1 cellular context compared by ENCODE assay signal in genomic region chr11:12177739-12178338, GRCh38.
TF ChIP-seq lines count a peak whose summit lies in the region.

No MANE protein-coding gene starts in this region.

TF ChIP-seq in HCT116, 20 proteins besides CTCF, POLR2A, EP300 and RAD21 (continued from another document):
- no peak for TF ChIP-seq SP1 (IDR thresholded peaks at IDR 0.05; ENCODE audit: low read depth)
- TF ChIP-seq JUND (IDR thresholded peaks at IDR 0.05) = no peak
- TF ChIP-seq ELF1 (IDR thresholded peaks at IDR 0.05; ENCODE audit: borderline replicate concordance, low read depth) = no peak
- TF ChIP-seq EZH2 (IDR thresholded peaks at IDR 0.05) = no peak
- TF ChIP-seq ZNF274 (IDR thresholded peaks at IDR 0.05; ENCODE audit: low read depth, low read length) = no peak
- no peak for TF ChIP-seq MAX (IDR thresholded peaks at IDR 0.05)
- no peak for TF ChIP-seq CEBPB (IDR thresholded peaks at IDR 0.05; ENCODE audit: low read depth)
- no peak for TF ChIP-seq ZFX (IDR thresholded peaks at IDR 0.05)
